17 cellular contexts compared by ENCODE assay signal in genomic region chr17:42699415-42699740, GRCh38. TPM values are rescaled to one million over a fixed set of nuclear protein-coding genes. Genes with fewer than 3 reads are reported as not detected.
DNase-seq lines count a peak whose midpoint lies in the region; ATAC-seq and TF ChIP-seq lines count a peak whose summit lies in the region.
"Had no signal": no experiment of that assay in that cellular context is flagged by ENCODE, and none has a peak within 500 bp of the region (broad histone marks: within the 10 kb centered on the region; RNA-seq: fewer than 3 reads in every experiment).

No MANE protein-coding gene starts in this region.

- no peak for DNase-seq in neuronal stem cell (ENCODE audit: low spot score)
- no peak for DNase-seq in activated CD4-positive, alpha-beta T cell treated with anti-CD3 and anti-CD28 coated beads, Interleukin-2, amount 10 ng/mL, durations not matched to agents 7 days and 5 days
- DNase-seq: CD4-positive, CD25-positive, alpha-beta regulatory T cell; DND-41; GDM1; GOT3; KG1; NCI-H1048; NCI-H2107; NCI-H345; NCI-H69; NK-92 treated with Interleukin-12 subunit alpha and Interleukin-12 subunit beta, amount 100 ng/mL, for 24 hours had no signal

- no peak overlapping the region for H4K91ac ChIP-seq in neuronal stem cell (ENCODE audit: low read depth, low read length, poor library complexity)

- H3K27me3 ChIP-seq in neuronal stem cell (ENCODE audit: control insufficient read depth in 3 of 3, insufficient read depth in 3 of 3, low read depth in 1 of 3, low read length in 3 of 3), result no peaks in the 10 kb centered on the region
- H3K27me3 ChIP-seq: SJSA1 had no signal

- TF ChIP-seq CTCF in brain (conservative IDR thresholded peaks at IDR 0.05), result no peak

- peaks cover 34 to 93% of the 10 kb centered on the region in 2 donors for H3K36me3 ChIP-seq in neuronal stem cell (replicated peaks in 1 of 2; ENCODE audit: control insufficient read depth in 2 of 2, insufficient read depth in 2 of 2, low read length in 2 of 2)

- no peaks in the 10 kb centered on the region for H3K9me3 Mint-ChIP-seq in IgD-negative memory B cell
- H3K9me3 Mint-ChIP-seq in brain, result no peaks in the 10 kb centered on the region
- no peaks in the 10 kb centered on the region for H3K9me3 Mint-ChIP-seq in activated CD4-positive, alpha-beta T cell treated with anti-CD3 and anti-CD28 coated beads, Interleukin-2, amount 10 ng/mL, durations not matched to agents 7 days and 5 days
- H3K9me3 Mint-ChIP-seq: CD4-positive, CD25-positive, alpha-beta regulatory T cell had no signal

- peaks cover 0 to 3% of the 10 kb centered on the region in 2 donors for H3K4me1 ChIP-seq in neuronal stem cell (ENCODE audit: control insufficient read depth in 2 of 2, insufficient read depth in 1 of 2, low read depth in 1 of 2, low read length in 2 of 2)
- H3K4me1 ChIP-seq: SJSA1 had no signal

- H3K4me3 ChIP-seq in neuronal stem cell (ENCODE audit: low read length in 2 of 2), result no peak overlapping the region
- H3K4me3 ChIP-seq: SJSA1 had no signal

- H3K14ac ChIP-seq in neuronal stem cell (ENCODE audit: low read length), result no peak overlapping the region

- no peak overlapping the region for H3K4me2 ChIP-seq in neuronal stem cell (ENCODE audit: insufficient read depth, low read length, poor library complexity, severe bottlenecking)

- H2BK120ac ChIP-seq in neuronal stem cell (ENCODE audit: low read depth, low read length), result no peak overlapping the region

- H3K27me3 Mint-ChIP-seq in IgD-negative memory B cell, result no peaks in the 10 kb centered on the region
- H3K27me3 Mint-ChIP-seq in brain, result no peaks in the 10 kb centered on the region
- H3K27me3 Mint-ChIP-seq in activated CD4-positive, alpha-beta T cell treated with anti-CD3 and anti-CD28 coated beads, Interleukin-2, amount 10 ng/mL, durations not matched to agents 7 days and 5 days, result peaks cover 2% of the 10 kb centered on the region
- H3K27me3 Mint-ChIP-seq: CD4-positive, CD25-positive, alpha-beta regulatory T cell had no signal

- H3K4me3 Mint-ChIP-seq in IgD-negative memory B cell, result no peak overlapping the region
- no peak overlapping the region for H3K4me3 Mint-ChIP-seq in brain
- H3K4me3 Mint-ChIP-seq in activated CD4-positive, alpha-beta T cell treated with anti-CD3 and anti-CD28 coated beads, Interleukin-2, amount 10 ng/mL, durations not matched to agents 7 days and 5 days, result no peak overlapping the region
- H3K4me3 Mint-ChIP-seq: CD4-positive, CD25-positive, alpha-beta regulatory T cell had no signal

- no peak overlapping the region for H2AK5ac ChIP-seq in neuronal stem cell (ENCODE audit: low read depth, low read length)

- peak overlapping the region; percentile 69 for H3K23ac ChIP-seq in neuronal stem cell (ENCODE audit: low read depth, low read length, poor library complexity)

- no peak overlapping the region for H3K18ac ChIP-seq in neuronal stem cell (ENCODE audit: low read length)

- no peak overlapping the region for H3K9ac ChIP-seq in neuronal stem cell (ENCODE audit: low read depth, low read length, poor library complexity)

- H4K8ac ChIP-seq in neuronal stem cell (ENCODE audit: low read depth, low read length), result no peak overlapping the region

- no peak overlapping the region for H2BK12ac ChIP-seq in neuronal stem cell (ENCODE audit: low read length)

- peak overlapping the region in 2 of 3 donors; percentile 39 to 73 for H3K27ac Mint-ChIP-seq in IgD-negative memory B cell
- H3K27ac Mint-ChIP-seq in brain, result peak overlapping the region; percentile 0 to 93 (median 79)
- no peak overlapping the region for H3K27ac Mint-ChIP-seq in activated CD4-positive, alpha-beta T cell treated with anti-CD3 and anti-CD28 coated beads, Interleukin-2, amount 10 ng/mL, durations not matched to agents 7 days and 5 days

- no peak overlapping the region for H2BK15ac ChIP-seq in neuronal stem cell (ENCODE audit: low read length)

- H3K9me3 ChIP-seq in neuronal stem cell (replicated peaks in 1 of 2; ENCODE audit: control insufficient read depth in 2 of 2, insufficient read depth in 1 of 2, low read depth in 1 of 2, low read length in 2 of 2), result no peaks in the 10 kb centered on the region
- H3K9me3 ChIP-seq: SJSA1 had no signal

- peak overlapping the region; percentile 22 for H3K27ac ChIP-seq in neuronal stem cell (replicated peaks; ENCODE audit: low read length)
- H3K27ac ChIP-seq: SJSA1 had no signal

- no peak overlapping the region for H2BK5ac ChIP-seq in neuronal stem cell (ENCODE audit: low read length)

- peaks cover 8 to 15% (median 15%) of the 10 kb centered on the region in 3 donors for H3K4me1 Mint-ChIP-seq in IgD-negative memory B cell
- H3K4me1 Mint-ChIP-seq in brain, result peaks cover 10% of the 10 kb centered on the region
- H3K4me1 Mint-ChIP-seq in activated CD4-positive, alpha-beta T cell treated with anti-CD3 and anti-CD28 coated beads, Interleukin-2, amount 10 ng/mL, durations not matched to agents 7 days and 5 days, result no peaks in the 10 kb centered on the region

- no peak overlapping the region for H2AFZ ChIP-seq in neuronal stem cell (ENCODE audit: low read length)

- H3K36me3 Mint-ChIP-seq in IgD-negative memory B cell (peaks cover 7% of the 10 kb centered on the region), brain (peaks cover 49% of the 10 kb centered on the region)
- peaks cover 28% of the 10 kb centered on the region for H3K36me3 Mint-ChIP-seq in activated CD4-positive, alpha-beta T cell treated with anti-CD3 and anti-CD28 coated beads, Interleukin-2, amount 10 ng/mL, durations not matched to agents 7 days and 5 days (ENCODE audit: low read depth)

- CTCF ChIA-PET in activated CD4-positive, alpha-beta T cell treated with anti-CD3 and anti-CD28 coated beads, Interleukin-2, amount 10 ng/mL, durations not matched to agents 7 days and 5 days (lab: Charles Lee), result no interaction called here

- no CpG with 5 or more reads among the region's 4 CpGs for WGBS in neuronal stem cell (ENCODE audit: extremely low coverage in 2 of 2, insufficient read length in 2 of 2, insufficient replicate concordance in 1 of 2), 2 donors

- no peak overlapping the region for H3K4ac ChIP-seq in neuronal stem cell (ENCODE audit: low read length)

- no peak for ATAC-seq in GM21423 (IDR thresholded peaks at IDR 0.05; ENCODE audit: unreplicated experiment)
- ATAC-seq in GM21390 (IDR thresholded peaks at IDR 0.05; ENCODE audit: unreplicated experiment), result no peak

- no peaks in the 10 kb centered on the region for H3K79me1 ChIP-seq in neuronal stem cell (ENCODE audit: low read depth, low read length)

- POLR2A ChIA-PET in activated CD4-positive, alpha-beta T cell treated with anti-CD3 and anti-CD28 coated beads, Interleukin-2, amount 10 ng/mL, durations not matched to agents 7 days and 5 days (lab: Charles Lee), result no interaction called here

RNA-seq across cellular contexts. Expression of gene CNTNAP1, which starts 17.0 kb away (rescaled TPM):
- polyA plus RNA-seq in IgD-negative memory B cell (1.1 TPM), brain (ENCODE audit: insufficient read depth, low read depth, low replicate concordance) (20.0 TPM)
- polyA plus RNA-seq in neuronal stem cell (2013, experiment 1 of 2), result 6.1 TPM
- polyA plus RNA-seq in neuronal stem cell (2013, experiment 2 of 2), result 5.9 TPM
- total RNA-seq in activated CD4-positive, alpha-beta T cell treated with anti-CD3 and anti-CD28 coated beads, Interleukin-2, amount 10 ng/mL, durations not matched to agents 7 days and 5 days, result 1 to 10 TPM in 1 of 2 experiments, under 1 TPM in 1; 0.81 to 1.0 TPM

RNA-seq across cellular contexts. Expression of gene CCR10, which starts 17.7 kb away (rescaled TPM):
- polyA plus RNA-seq in IgD-negative memory B cell (2.1 TPM), brain (ENCODE audit: insufficient read depth, low read depth, low replicate concordance) (3.1 TPM)
- polyA plus RNA-seq in neuronal stem cell (2013, experiment 1 of 2), result 1.9 TPM
- polyA plus RNA-seq in neuronal stem cell (2013, experiment 2 of 2), result 1.8 TPM
- total RNA-seq in activated CD4-positive, alpha-beta T cell treated with anti-CD3 and anti-CD28 coated beads, Interleukin-2, amount 10 ng/mL, durations not matched to agents 7 days and 5 days, result under 1 TPM; 0.65 to 0.87 TPM
- total RNA-seq: SJSA1 had no signal

RNA-seq across cellular contexts. Expression of gene PLEKHH3, which starts 22.6 kb away (rescaled TPM):
- polyA plus RNA-seq in IgD-negative memory B cell, result 1.1 TPM
- 38.5 TPM for polyA plus RNA-seq in brain (ENCODE audit: insufficient read depth, low read depth, low replicate concordance)
- polyA plus RNA-seq in neuronal stem cell (2013, experiment 1 of 2), result 17.1 TPM
- polyA plus RNA-seq in neuronal stem cell (2013, experiment 2 of 2), result 17.9 TPM
- total RNA-seq in activated CD4-positive, alpha-beta T cell treated with anti-CD3 and anti-CD28 coated beads, Interleukin-2, amount 10 ng/mL, durations not matched to agents 7 days and 5 days, result 1 to 10 TPM in 1 of 2 experiments, under 1 TPM in 1; 0.85 to 1.3 TPM

RNA-seq across cellular contexts. Expression of gene TUBG2, which starts 40.3 kb away (rescaled TPM):
- polyA plus RNA-seq in IgD-negative memory B cell, result 2.5 TPM
- polyA plus RNA-seq in brain (ENCODE audit: insufficient read depth, low read depth, low replicate concordance), result 65.3 TPM
- polyA plus RNA-seq in neuronal stem cell (2013, experiment 1 of 2), result 19.4 TPM
- polyA plus RNA-seq in neuronal stem cell (2013, experiment 2 of 2), result 19.8 TPM
- total RNA-seq in activated CD4-positive, alpha-beta T cell treated with anti-CD3 and anti-CD28 coated beads, Interleukin-2, amount 10 ng/mL, durations not matched to agents 7 days and 5 days, result 1 to 10 TPM; 6.7 to 7.2 TPM

RNA-seq across cellular contexts. Expression of gene EZH1, which starts 45.5 kb away (rescaled TPM):
- polyA plus RNA-seq in IgD-negative memory B cell, result 37.4 TPM
- 17.9 TPM for polyA plus RNA-seq in brain (ENCODE audit: insufficient read depth, low read depth, low replicate concordance)
- 17.8 TPM for polyA plus RNA-seq in neuronal stem cell (2013, experiment 1 of 2)
- 17.9 TPM for polyA plus RNA-seq in neuronal stem cell (2013, experiment 2 of 2)
- 10 to 100 TPM; 52.6 to 54.0 TPM for total RNA-seq in activated CD4-positive, alpha-beta T cell treated with anti-CD3 and anti-CD28 coated beads, Interleukin-2, amount 10 ng/mL, durations not matched to agents 7 days and 5 days

Comparison
In these comparisons a context has a peak if more than half of its experiments do, and no peak if none do; other contexts are left out.
1. RNA of gene CNTNAP1, which starts 17.0 kb away (polyA plus RNA-seq): 20.0 TPM in brain (single experiment); 1.1 TPM in IgD-negative memory B cell (single experiment); every median in the first group is over 10 times any median in the second.
2. RNA of gene PLEKHH3, which starts 22.6 kb away (polyA plus RNA-seq): 38.5 TPM in brain (single experiment); 1.1 TPM in IgD-negative memory B cell (single experiment); every median in the first group is over 10 times any median in the second.